Comparison of ENCODE assay signal across 28 cellular contexts in the genomic region with DNA sequence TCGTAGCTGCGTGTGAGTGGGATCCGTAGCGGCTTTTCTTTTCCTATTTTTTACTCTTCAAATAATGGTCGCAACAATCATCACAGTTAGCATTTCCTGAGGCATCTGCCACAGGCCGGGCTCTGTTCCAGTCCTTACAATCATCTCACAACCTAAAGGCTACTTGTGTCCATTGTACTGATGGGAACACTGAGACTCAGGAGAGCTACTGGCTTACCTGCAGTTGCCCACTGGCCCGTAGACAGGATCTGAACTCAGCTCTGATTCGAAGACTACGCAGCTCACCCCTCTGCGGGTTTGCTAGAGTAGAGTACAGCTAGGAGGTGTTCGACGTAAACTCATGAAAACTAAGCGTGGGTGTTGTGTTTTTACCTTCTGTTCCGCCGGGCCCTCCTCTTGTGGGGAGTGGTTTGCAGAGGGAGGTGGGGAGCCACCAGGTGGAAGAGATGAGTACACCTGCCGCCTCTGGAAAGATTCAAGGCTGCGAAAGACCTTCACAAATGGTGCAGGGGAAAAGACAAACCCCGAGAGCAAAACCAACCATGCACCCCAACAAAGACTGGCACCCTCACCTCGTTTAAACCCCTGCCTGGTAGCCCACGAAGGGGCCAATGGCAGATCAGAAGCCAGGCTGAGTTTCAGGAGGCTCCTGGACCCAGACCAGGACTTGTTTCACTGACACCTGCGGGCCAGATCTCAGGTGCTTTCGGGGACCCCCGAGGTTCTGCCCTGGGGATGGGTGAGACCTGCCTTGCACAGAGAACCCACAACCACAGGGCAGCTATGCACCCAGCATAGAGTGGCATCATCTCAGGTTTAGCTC. TPM values are rescaled to one million over a fixed set of nuclear protein-coding genes. Genes with fewer than 3 reads are reported as not detected.
A peak's percentile ranks its signal among the peaks of the same experiment; 100 is the strongest.
DNase-seq lines count a peak whose midpoint lies in the region; ATAC-seq, FAIRE-seq and TF ChIP-seq lines count a peak whose summit lies in the region.
"Had no signal": no experiment of that assay in that cellular context is flagged by ENCODE, and none has a peak within 500 bp of the region (broad histone marks: within the 10 kb centered on the region; RNA-seq: fewer than 3 reads in every experiment).

No MANE protein-coding gene starts in this region.

- H3K4ac ChIP-seq in H9 (ENCODE audit: low read depth, low read length): no peak overlapping the region

- H2BK15ac ChIP-seq in H9 (ENCODE audit: low read depth, low read length): no peak overlapping the region

- no peak overlapping the region for H3K27ac Mint-ChIP-seq in H9
- H3K27ac Mint-ChIP-seq: CD8-positive, alpha-beta T cell; HFFc6; IgD-negative memory B cell had no signal

- peaks cover 48% of the 10 kb centered on the region for H3K27me3 Mint-ChIP-seq in H9 (ENCODE audit: low read depth)

- no peak for TF ChIP-seq POLR2A in spleen (IDR thresholded peaks at IDR 0.05)

- H4K91ac ChIP-seq in H9 (ENCODE audit: insufficient read length, low read depth, low read length): no peak overlapping the region

- no peak overlapping the region for H3K56ac ChIP-seq in H9 (ENCODE audit: insufficient read length, low read depth, low read length)

- H3K23me2 ChIP-seq in H9 (ENCODE audit: insufficient read length, low read depth, low read length, poor library complexity, severe bottlenecking): no peaks in the 10 kb centered on the region

- WGBS in H9 (ENCODE audit: extremely low coverage, insufficient read length, low lambda C conversion rate): no CpG with 5 or more reads among the region's 23 CpGs
- 80 to 91% (median 87%) methylated on average over 21 to 23 of the region's 23 CpGs for WGBS in spleen, 5 donors

- H3K36me3 ChIP-seq in bronchial epithelial cell (ENCODE audit: control insufficient read depth, insufficient read depth, low read length): no peaks in the 10 kb centered on the region
- H3K36me3 ChIP-seq in spleen: no peaks in the 10 kb centered on the region
- H3K36me3 ChIP-seq: SJSA1 had no signal

- H4K8ac ChIP-seq in H9 (replicated peaks; ENCODE audit: insufficient read length, low read depth, low read length): no peak overlapping the region

- H3T11ph ChIP-seq in H9 (ENCODE audit: low read length): no peak overlapping the region

- H4K5ac ChIP-seq in H9 (ENCODE audit: insufficient read length, low read depth, low read length): no peak overlapping the region

- no peak overlapping the region for H2AFZ ChIP-seq in H9 (ENCODE audit: low read length)

- no peak overlapping the region for H2BK120ac ChIP-seq in H9 (ENCODE audit: low read depth, low read length, poor library complexity, severe bottlenecking)

- H3K23ac ChIP-seq in H9 (ENCODE audit: insufficient read length, low read depth, low read length): no peak overlapping the region

- no peak overlapping the region for H2BK12ac ChIP-seq in H9 (ENCODE audit: insufficient read length, low read depth, low read length)

- H3K4me1 ChIP-seq in H9 (ENCODE audit: insufficient read depth, low read length): no peaks in the 10 kb centered on the region
- H3K4me1 ChIP-seq in spleen: no peaks in the 10 kb centered on the region
- H3K4me1 ChIP-seq: SJSA1 had no signal

- no peak overlapping the region for H3K14ac ChIP-seq in H9 (ENCODE audit: insufficient read depth, low read length)

- intact Hi-C loops in spleen (cut with DNase I; ENCODE audit: low total_unique reads): no loop called here

- no peak overlapping the region for H3K4me2 ChIP-seq in H9 (ENCODE audit: insufficient read depth, insufficient read length, low read length)

- TF ChIP-seq CTCF in H9 (conservative IDR thresholded peaks at IDR 0.05) (peak; percentile 23; the same call in 2 of the 3 replicates), bronchial epithelial cell (IDR thresholded peaks at IDR 0.05; ENCODE audit: insufficient read depth, low read length, severe bottlenecking) (no peak), spleen (IDR thresholded peaks at IDR 0.05 in 8 of 11, conservative IDR thresholded peaks at IDR 0.05 in 3 of 11) (no peak)

- H3K9me3 ChIP-seq in H9 (ENCODE audit: control insufficient read depth, low read depth, low read length): no peaks in the 10 kb centered on the region
- no peaks in the 10 kb centered on the region for H3K9me3 ChIP-seq in spleen
- H3K9me3 ChIP-seq: SJSA1 had no signal

- no peak overlapping the region for H2BK20ac ChIP-seq in H9 (ENCODE audit: low read depth, low read length, poor library complexity, severe bottlenecking)

- H3K4me3 ChIP-seq in bronchial epithelial cell (ENCODE audit: low read depth, low read length) (no peak overlapping the region), spleen (no peak overlapping the region)
- H3K4me3 ChIP-seq: SJSA1 had no signal

- no peak overlapping the region for H2BK5ac ChIP-seq in H9 (ENCODE audit: insufficient read length, low read length)

- FAIRE-seq in bronchial epithelial cell (lab: Jason Lieb, UNC): peak; percentile 89
- FAIRE-seq: G401.6, GM12892, GM18507 had no signal

- peaks cover 17 to 35% of the 10 kb centered on the region in 2 experiments for H3K4me1 Mint-ChIP-seq in H9
- H3K4me1 Mint-ChIP-seq: IgD-negative memory B cell had no signal

- no peak overlapping the region for H3K9ac ChIP-seq in H9 (ENCODE audit: extremely low read depth, insufficient read length, low read length)

- H3K79me2 ChIP-seq in H9 (ENCODE audit: insufficient read depth, low read length): no peaks in the 10 kb centered on the region

- no peak overlapping the region for H3K27ac ChIP-seq in H9 (ENCODE audit: insufficient read length, low read depth, low read length)
- H3K27ac ChIP-seq in spleen: no peak overlapping the region
- H3K27ac ChIP-seq: SJSA1 had no signal

- H3K79me1 ChIP-seq in H9 (ENCODE audit: insufficient read depth, low read depth, low read length, poor library complexity, severe bottlenecking): no peaks in the 10 kb centered on the region

- no peak overlapping the region for H2AK5ac ChIP-seq in H9 (ENCODE audit: insufficient read length, low read length)

- no peaks in the 10 kb centered on the region for H3K36me3 Mint-ChIP-seq in H9 (ENCODE audit: insufficient read depth in 1 of 3, low read depth in 3 of 3)
- H3K36me3 Mint-ChIP-seq: CD8-positive, alpha-beta T cell had no signal

- no peak overlapping the region for H3K18ac ChIP-seq in H9 (ENCODE audit: insufficient read length, low read depth, low read length)

- H3K27me3 ChIP-seq in H9 (ENCODE audit: insufficient read depth, low read length): no peaks in the 10 kb centered on the region
- peaks cover 3% of the 10 kb centered on the region for H3K27me3 ChIP-seq in bronchial epithelial cell (ENCODE audit: control insufficient read depth, insufficient read depth, low read length)
- H3K27me3 ChIP-seq in spleen (replicated peaks in 1 of 7): peaks cover 0 to 64% (median 0%) of the 10 kb centered on the region in 7 donors

- no peaks in the 10 kb centered on the region for H3K9me3 Mint-ChIP-seq in H9
- H3K9me3 Mint-ChIP-seq: CD8-positive, alpha-beta T cell; HFFc6 had no signal

- DNase-seq in H9 (no peak), bronchial epithelial cell (ENCODE audit: low read depth) (no peak), mesenteric fat pad (ENCODE audit: low spot score) (peak; percentile 62), spleen (peak; percentile 54), amniotic stem cell (lab: John Stamatoyannopoulos, UW) (no peak), HCEC 1CT (no peak), DMS114 treated with DMSO at 0.1 percent for 48 hours (lab: John Stamatoyannopoulos, UW; ENCODE audit: unreplicated experiment) (no peak)
- DNase-seq: AML-193, C1 segment of cervical spinal cord, HFFc6, Karpas-422, NCI-H1694 treated with DMSO at 0.1 percent for 48 hours, NCI-H2081 treated with DMSO at 0.1 percent for 48 hours, NCI-H446, NCI-H526 had no signal

- no peak for ATAC-seq in GM18520 (IDR thresholded peaks at IDR 0.05; ENCODE audit: unreplicated experiment)
- ATAC-seq: CD8-positive, alpha-beta T cell; Right ventricle myocardium inferior had no signal

- no peaks in the 10 kb centered on the region for H4K20me1 ChIP-seq in H9 (ENCODE audit: control insufficient read depth, insufficient read depth, insufficient read length)

- H3K4me3 Mint-ChIP-seq in H9: no peak overlapping the region
- H3K4me3 Mint-ChIP-seq: CD8-positive, alpha-beta T cell; HFFc6; IgD-negative memory B cell had no signal

RNA-seq across cellular contexts. Expression of gene RFPL3, which starts 18.3 kb away (rescaled TPM):
- total RNA-seq in H9 (2021) (not detected in 2 replicates), bronchial epithelial cell (not detected in 2 replicates), mesenteric fat pad (not detected), spleen (not detected)
- under 1 TPM in 1 of 3 donors, not detected in 2; 0.06 TPM for polyA plus RNA-seq in spleen
- total RNA-seq: A172; CD8-positive, alpha-beta T cell; Daoy; H4; HFFc6; M059J; Right ventricle myocardium inferior; SJSA1 had no signal
- polyA plus RNA-seq: AG04450, IgD-negative memory B cell had no signal

Comparison
In these comparisons a context has a peak if more than half of its experiments do, and no peak if none do; other contexts are left out.
1. DNase-seq: peak in mesenteric fat pad (single experiment) and spleen (single experiment); none in H9 (single experiment), bronchial epithelial cell (single experiment), amniotic stem cell (single experiment), HCEC 1CT (single experiment) and DMS114 treated with DMSO at 0.1 percent for 48 hours (single experiment).